ENCODE assay signal across 1 cellular context in genomic region chr3:13210221-13210975, GRCh38.
TF ChIP-seq lines count a peak whose summit lies in the region.

No MANE protein-coding gene starts in this region.

TF ChIP-seq in HepG2, 621 proteins besides CTCF, POLR2A, EP300 and RAD21 (continued from another document):
- no peak for TF ChIP-seq ZNF597 (CRISPR knock-in tag; IDR thresholded peaks at IDR 0.05)
- no peak for TF ChIP-seq GFI1 (CRISPR knock-in tag; IDR thresholded peaks at IDR 0.05; ENCODE audit: borderline replicate concordance)
